In the genomic region with DNA sequence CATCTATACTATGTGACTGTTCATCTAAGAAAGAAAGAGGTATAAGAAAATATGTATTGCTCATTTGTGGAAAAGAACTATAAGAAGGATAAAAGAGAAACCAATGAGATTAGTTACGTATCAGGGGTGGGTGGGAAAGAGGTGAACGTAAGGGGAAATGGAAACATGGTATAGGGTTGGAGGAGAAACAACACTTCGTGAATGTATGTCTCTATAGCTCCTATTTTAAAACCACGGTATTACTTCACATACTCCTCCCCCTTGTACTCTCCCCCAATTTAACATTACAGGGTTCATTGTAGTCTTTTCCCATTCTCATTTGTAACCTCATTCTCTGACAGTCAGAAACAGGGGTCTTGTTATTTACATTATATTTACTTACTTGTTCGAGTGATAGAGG, we compare ENCODE assay signal across 32 cellular contexts.
DNase-seq lines count a peak whose midpoint lies in the region; ATAC-seq, FAIRE-seq and TF ChIP-seq lines count a peak whose summit lies in the region.
"Had no signal": no experiment of that assay in that cellular context is flagged by ENCODE, and none has a peak within 500 bp of the region (broad histone marks: within the 10 kb centered on the region; RNA-seq: fewer than 3 reads in every experiment).

No MANE protein-coding gene starts in this region.

- TF ChIP-seq CTCF in HepG2 (CRISPR knock-in tag; IDR thresholded peaks at IDR 0.05) (no peak), right lobe of liver (IDR thresholded peaks at IDR 0.05) (no peak)

- no peak for TF ChIP-seq RAD21 in HepG2 (CRISPR knock-in tag; IDR thresholded peaks at IDR 0.05)

- no peaks in the 10 kb centered on the region for H3K36me3 ChIP-seq in HepG2 (replicated peaks in 1 of 2; ENCODE audit: control insufficient read depth in 1 of 2, insufficient read depth in 2 of 2, low read length in 2 of 2)
- H3K36me3 ChIP-seq in right lobe of liver: no peaks in the 10 kb centered on the region
- H3K36me3 ChIP-seq: BE2C; BLaER1; BLaER1 treated with 17β-estradiol and CSF1 and Interleukin-3, amounts not matched to agents 10 nM and 100 nM had no signal

- no peaks in the 10 kb centered on the region for H3K79me2 ChIP-seq in HepG2 (ENCODE audit: insufficient read depth, low read length)

- POLR2A ChIA-PET in HepG2 (lab: Yijun Ruan, JAX): no interaction called here

- FAIRE-seq in HepG2 (lab: Jason Lieb, UNC) (no peak), GM12892 (lab: Jason Lieb, UNC) (peak; percentile 46), HTR-8/SVneo (lab: Jason Lieb, UNC) (peak; percentile 13)
- FAIRE-seq: A204.1, A549, D721Med had no signal

- H4K20me1 ChIP-seq in HepG2 (ENCODE audit: insufficient read depth, low read length): no peaks in the 10 kb centered on the region
- H4K20me1 ChIP-seq: BLaER1; BLaER1 treated with 17β-estradiol and CSF1 and Interleukin-3, amounts not matched to agents 10 nM and 100 nM had no signal

- H3K4me3 ChIP-seq in HepG2 (replicated peaks in 1 of 3; ENCODE audit: insufficient read depth in 1 of 3, low read depth in 2 of 3, low read length in 3 of 3) (no peak overlapping the region), right lobe of liver (no peak overlapping the region)
- H3K4me3 ChIP-seq: A549; BLaER1; BLaER1 treated with 17β-estradiol and CSF1 and Interleukin-3, amounts not matched to agents 10 nM and 100 nM had no signal

- DNase-seq in HepG2 (ENCODE audit: low spot score) (no peak), right lobe of liver (no peak), GM12892 (ENCODE audit: insufficient read length) (no peak), HTR-8/SVneo (ENCODE audit: insufficient read length, low spot score) (no peak), C1 segment of cervical spinal cord (lab: John Stamatoyannopoulos, UW) (no peak)
- DNase-seq: 8988T; ACHN; AML-193; BE2C; Caco-2; Calu3; CD4-positive, alpha-beta memory T cell; CD4-positive, alpha-beta T cell; CD4-positive, CD25-positive, alpha-beta regulatory T cell; CD8-positive, alpha-beta memory T cell; CD8-positive, alpha-beta T cell; COR-L47; DMS 273 treated with DMSO at 0.1 percent for 48 hours; DMS153; DMS53; DMS79; DMS79 treated with DMSO at 0.1 percent for 48 hours; DND-41; EL had no signal

- ATAC-seq in HepG2 (no peak), right lobe of liver (no peak), GM19463 (IDR thresholded peaks at IDR 0.05; ENCODE audit: unreplicated experiment) (no peak)
- ATAC-seq: A549; CD8-positive, alpha-beta T cell had no signal

- H2AFZ ChIP-seq in HepG2 (ENCODE audit: low read length): no peak overlapping the region

- H3K27me3 ChIP-seq in HepG2 (ENCODE audit: control insufficient read depth in 1 of 2, insufficient read depth in 2 of 2, low read length in 2 of 2): no peaks in the 10 kb centered on the region
- no peaks in the 10 kb centered on the region for H3K27me3 ChIP-seq in right lobe of liver
- H3K27me3 ChIP-seq: BE2C; BLaER1; BLaER1 treated with 17β-estradiol and CSF1 and Interleukin-3, amounts not matched to agents 10 nM and 100 nM had no signal

- no peak overlapping the region for H3K9ac ChIP-seq in HepG2 (ENCODE audit: insufficient read depth, low read depth, low read length)
- H3K9ac ChIP-seq: BLaER1; BLaER1 treated with 17β-estradiol and CSF1 and Interleukin-3, amounts not matched to agents 10 nM and 100 nM had no signal

- CTCF ChIA-PET in HepG2 (lab: Yijun Ruan, JAX; ENCODE audit: low intra/inter-chr PET ratio, low total read pairs): no interaction called here

- BruUV-seq in HepG2 (replicated peaks; lab: Mats Ljungman, UMichigan): no TSS peak

- no peak overlapping the region for H3K27ac ChIP-seq in HepG2 (ENCODE audit: extremely low read length, insufficient read depth, low read length)
- H3K27ac ChIP-seq in right lobe of liver: no peak overlapping the region
- H3K27ac ChIP-seq: 22Rv1; A549; BLaER1; BLaER1 treated with 17β-estradiol and CSF1 and Interleukin-3, amounts not matched to agents 10 nM and 100 nM; C4-2B had no signal

- in situ Hi-C loops in HepG2 (cut with HindIII; ENCODE audit: extremely low pct_ligation_motif_present, low pct_unique_long_range_greater_than_20kb): no loop called here

- TF ChIP-seq POLR2A in HepG2 (IDR thresholded peaks at IDR 0.05; ENCODE audit: insufficient read depth in 1 of 2, low read depth in 2 of 2, low read length in 2 of 2) (no peak), right lobe of liver (IDR thresholded peaks at IDR 0.05) (no peak), GM12892 (IDR thresholded peaks at IDR 0.05; ENCODE audit: low read depth, low read length) (no peak)

- TF ChIP-seq EP300 in HepG2 (IDR thresholded peaks at IDR 0.05; ENCODE audit: low read depth in 2 of 2, low read length in 2 of 2) (no peak), HepG2 (CRISPR knock-in tag; IDR thresholded peaks at IDR 0.05; ENCODE audit: borderline replicate concordance) (no peak)

- H3K4me1 ChIP-seq in HepG2 (ENCODE audit: insufficient read depth, low read length): no peaks in the 10 kb centered on the region
- no peaks in the 10 kb centered on the region for H3K4me1 ChIP-seq in right lobe of liver
- H3K4me1 ChIP-seq: A549; BE2C; BLaER1; BLaER1 treated with 17β-estradiol and CSF1 and Interleukin-3, amounts not matched to agents 10 nM and 100 nM; Caco-2 had no signal

- peaks cover 57% of the 10 kb centered on the region for H3K9me3 ChIP-seq in HepG2 (ENCODE audit: low read length)
- no peaks in the 10 kb centered on the region for H3K9me3 ChIP-seq in right lobe of liver
- H3K9me3 ChIP-seq: A549; BE2C; BLaER1; BLaER1 treated with 17β-estradiol and CSF1 and Interleukin-3, amounts not matched to agents 10 nM and 100 nM; Caco-2 had no signal

- H3K4me2 ChIP-seq in HepG2 (ENCODE audit: low read depth, low read length): no peak overlapping the region
- H3K4me2 ChIP-seq: A549; BLaER1; BLaER1 treated with 17β-estradiol and CSF1 and Interleukin-3, amounts not matched to agents 10 nM and 100 nM had no signal

- 5% methylated on average over 5 of the region's 5 CpGs for WGBS in HepG2 (ENCODE audit: low lambda C conversion rate)
- 55% methylated on average over 5 of the region's 5 CpGs for WGBS in right lobe of liver (ENCODE audit: insufficient coverage, low coverage, low lambda C conversion rate, missing lambda C conversion rate)

- intact Hi-C loops in HepG2 (cut with micrococcal nuclease; ENCODE audit: unreplicated experiment): no loop called here
- intact Hi-C loops in right lobe of liver (cut with DNase I): no loop called here

TF ChIP-seq in HepG2, 621 proteins besides CTCF, POLR2A, EP300 and RAD21:
- TF ChIP-seq, protein P1, sequence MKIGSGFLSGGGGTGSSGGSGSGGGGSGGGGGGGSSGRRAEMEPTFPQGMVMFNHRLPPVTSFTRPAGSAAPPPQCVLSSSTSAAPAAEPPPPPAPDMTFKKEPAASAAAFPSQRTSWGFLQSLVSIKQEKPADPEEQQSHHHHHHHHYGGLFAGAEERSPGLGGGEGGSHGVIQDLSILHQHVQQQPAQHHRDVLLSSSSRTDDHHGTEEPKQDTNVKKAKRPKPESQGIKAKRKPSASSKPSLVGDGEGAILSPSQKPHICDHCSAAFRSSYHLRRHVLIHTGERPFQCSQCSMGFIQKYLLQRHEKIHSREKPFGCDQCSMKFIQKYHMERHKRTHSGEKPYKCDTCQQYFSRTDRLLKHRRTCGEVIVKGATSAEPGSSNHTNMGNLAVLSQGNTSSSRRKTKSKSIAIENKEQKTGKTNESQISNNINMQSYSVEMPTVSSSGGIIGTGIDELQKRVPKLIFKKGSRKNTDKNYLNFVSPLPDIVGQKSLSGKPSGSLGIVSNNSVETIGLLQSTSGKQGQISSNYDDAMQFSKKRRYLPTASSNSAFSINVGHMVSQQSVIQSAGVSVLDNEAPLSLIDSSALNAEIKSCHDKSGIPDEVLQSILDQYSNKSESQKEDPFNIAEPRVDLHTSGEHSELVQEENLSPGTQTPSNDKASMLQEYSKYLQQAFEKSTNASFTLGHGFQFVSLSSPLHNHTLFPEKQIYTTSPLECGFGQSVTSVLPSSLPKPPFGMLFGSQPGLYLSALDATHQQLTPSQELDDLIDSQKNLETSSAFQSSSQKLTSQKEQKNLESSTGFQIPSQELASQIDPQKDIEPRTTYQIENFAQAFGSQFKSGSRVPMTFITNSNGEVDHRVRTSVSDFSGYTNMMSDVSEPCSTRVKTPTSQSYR (CRISPR knock-in tag; IDR thresholded peaks at IDR 0.05; ENCODE audit: borderline replicate concordance): no peak
- TF ChIP-seq NKX3-1 (CRISPR knock-in tag; IDR thresholded peaks at IDR 0.05) (no peak), BORCS8-MEF2B (CRISPR knock-in tag; IDR thresholded peaks at IDR 0.05) (no peak), HNRNPK (IDR thresholded peaks at IDR 0.05; ENCODE audit: low read depth, low read length, poor library complexity, severe bottlenecking) (peak; percentile 90)
- TF ChIP-seq, protein P2, sequence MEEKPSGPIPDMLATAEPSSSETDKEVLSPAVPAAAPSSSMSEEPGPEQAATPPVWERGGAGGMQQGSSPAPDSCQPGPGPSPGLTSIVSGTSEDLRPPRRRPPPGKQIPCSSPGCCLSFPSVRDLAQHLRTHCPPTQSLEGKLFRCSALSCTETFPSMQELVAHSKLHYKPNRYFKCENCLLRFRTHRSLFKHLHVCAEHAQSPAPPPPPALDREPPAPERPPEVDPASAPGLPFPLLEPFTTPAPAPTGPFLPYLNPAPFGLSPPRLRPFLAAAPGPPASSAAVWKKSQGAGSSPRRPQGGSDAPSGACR (CRISPR knock-in tag; IDR thresholded peaks at IDR 0.05): no peak
TF ChIP-seq in HepG2: peak in this region for 1.
